17 cellular contexts compared by ENCODE assay signal in the genomic region with DNA sequence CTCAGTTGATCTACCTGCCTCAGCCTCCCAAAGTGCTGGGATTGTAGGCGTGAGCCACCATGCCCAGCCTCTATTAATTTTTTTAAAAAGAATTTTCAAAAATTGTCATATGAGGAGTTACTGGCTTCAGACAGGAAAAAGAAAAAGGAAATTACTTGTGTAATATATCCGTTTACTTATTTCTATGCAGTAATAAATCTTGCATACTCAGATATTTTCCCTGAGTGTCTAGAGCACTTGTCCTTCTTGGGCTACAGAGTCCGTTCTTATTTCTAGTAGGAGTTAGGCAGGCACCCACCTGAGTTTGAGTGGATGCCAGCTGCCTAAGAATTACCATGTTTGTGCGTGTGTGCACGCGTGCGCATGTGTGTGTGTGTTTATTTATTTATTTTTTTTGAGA.
DNase-seq lines count a peak whose midpoint lies in the region; ATAC-seq and TF ChIP-seq lines count a peak whose summit lies in the region.
"Had no signal": no experiment of that assay in that cellular context is flagged by ENCODE, and none has a peak within 500 bp of the region (broad histone marks: within the 10 kb centered on the region; RNA-seq: fewer than 3 reads in every experiment).

No MANE protein-coding gene starts in this region.

- no peaks in the 10 kb centered on the region for H3K9me2 ChIP-seq in hepatocyte (replicated peaks; ENCODE audit: insufficient read depth)

- in situ Hi-C loops in brain microvascular endothelial cell (cut with HindIII; ENCODE audit: low pct_ligation_motif_present, low sequenced_read_pairs): no loop called here

- TF ChIP-seq CTCF in CD14-positive monocyte (IDR thresholded peaks at IDR 0.05) (no peak), brain microvascular endothelial cell (IDR thresholded peaks at IDR 0.05; ENCODE audit: low read depth, low read length, missing control alignments) (no peak), hepatocyte (IDR thresholded peaks at IDR 0.05; ENCODE audit: poor library complexity) (no peak), WERI-Rb-1 (IDR thresholded peaks at IDR 0.05; ENCODE audit: low read depth, low read length) (no peak)

- intact Hi-C loops in Right ventricle myocardium superior (cut with DNase I): no loop called here
- intact Hi-C loops in right cardiac atrium (cut with DNase I): no loop called here
- intact Hi-C loops in CD14-positive monocyte (cut with micrococcal nuclease): loop anchor here in 1 of 2 donors (5.0 kb wide), 1 partner anchor 34 kb away; no protein-coding TSS in a partner anchor

- H2AFZ ChIP-seq in hepatocyte: no peak overlapping the region
- H2AFZ ChIP-seq: GM23338 had no signal

- H3K4me1 Mint-ChIP-seq in CD14-positive monocyte (peaks cover 53% of the 10 kb centered on the region), immature natural killer cell (peaks cover 8 to 13% of the 10 kb centered on the region in 2 donors)
- H3K4me1 Mint-ChIP-seq: GM23338 had no signal

- peaks cover 0 to 5% (median 0%) of the 10 kb centered on the region in 3 donors for H3K27me3 Mint-ChIP-seq in CD14-positive monocyte (ENCODE audit: low read depth in 3 of 3)
- no peaks in the 10 kb centered on the region for H3K27me3 Mint-ChIP-seq in immature natural killer cell (ENCODE audit: low read depth in 3 of 3)
- H3K27me3 Mint-ChIP-seq: B cell; CD8-positive, alpha-beta memory T cell had no signal

- no peaks in the 10 kb centered on the region for H3K27me3 ChIP-seq in right cardiac atrium (ENCODE audit: control insufficient read depth, insufficient read depth)
- no peaks in the 10 kb centered on the region for H3K27me3 ChIP-seq in brain microvascular endothelial cell (replicated peaks)
- H3K27me3 ChIP-seq in hepatocyte: no peaks in the 10 kb centered on the region
- no peaks in the 10 kb centered on the region for H3K27me3 ChIP-seq in WERI-Rb-1 (ENCODE audit: insufficient read depth, low read depth, severe bottlenecking)

- no peak overlapping the region for H3K4me2 ChIP-seq in hepatocyte
- H3K4me2 ChIP-seq: GM23338 had no signal

- H3K27ac ChIP-seq in right cardiac atrium (ENCODE audit: low read length) (no peak overlapping the region), brain microvascular endothelial cell (peak overlapping the region; percentile 89), hepatocyte (no peak overlapping the region), WERI-Rb-1 (no peak overlapping the region)

- no peaks in the 10 kb centered on the region for H4K20me1 ChIP-seq in hepatocyte (ENCODE audit: insufficient read depth, poor library complexity, severe bottlenecking)

- ATAC-seq in Right ventricle myocardium superior (ENCODE audit: poor library complexity) (peak; percentile 43), right cardiac atrium (no peak)
- ATAC-seq: GM23338 had no signal

- peaks cover 2% of the 10 kb centered on the region for H3K79me2 ChIP-seq in hepatocyte

- no peaks in the 10 kb centered on the region for H3K9me3 Mint-ChIP-seq in CD14-positive monocyte
- H3K9me3 Mint-ChIP-seq in immature natural killer cell: no peaks in the 10 kb centered on the region
- H3K9me3 Mint-ChIP-seq: CD8-positive, alpha-beta memory T cell; GM23338 had no signal

- WGBS in right cardiac atrium: 82% methylated on average over 7 of the region's 7 CpGs
- 97% methylated on average over 7 of the region's 7 CpGs for WGBS in hepatocyte (ENCODE audit: low lambda C conversion rate, missing lambda C conversion rate)

- no peak for DNase-seq in Right ventricle myocardium superior
- no peak for DNase-seq in right cardiac atrium
- no peak for DNase-seq in CD14-positive monocyte (ENCODE audit: low spot score)
- DNase-seq in brain microvascular endothelial cell: no peak
- DNase-seq in hepatocyte (ENCODE audit: low spot score): no peak
- DNase-seq in immature natural killer cell: no peak
- no peak for DNase-seq in WERI-Rb-1
- DNase-seq: 8988T; ACHN; Caco-2; CD8-positive, alpha-beta memory T cell; DND-41; GDM1; H7; IMR-90 had no signal

- no peaks in the 10 kb centered on the region for H3K4me1 ChIP-seq in right cardiac atrium (ENCODE audit: control insufficient read depth, insufficient read depth, low read length)
- peaks cover 3% of the 10 kb centered on the region for H3K4me1 ChIP-seq in hepatocyte (ENCODE audit: insufficient read depth)

- H3K4me3 ChIP-seq in right cardiac atrium (ENCODE audit: low read length) (no peak overlapping the region), brain microvascular endothelial cell (ENCODE audit: low read depth, low read length) (no peak overlapping the region), hepatocyte (no peak overlapping the region), WERI-Rb-1 (ENCODE audit: low read depth, low read length) (no peak overlapping the region)
- H3K4me3 ChIP-seq: GM23338 had no signal

- H3K36me3 Mint-ChIP-seq in CD14-positive monocyte (peaks cover 27 to 84% of the 10 kb centered on the region in 2 donors), immature natural killer cell (peaks cover 6 to 17% (median 15%) of the 10 kb centered on the region in 3 donors)

- H3K27ac Mint-ChIP-seq in CD14-positive monocyte (peak overlapping the region in 5 of 7 donors; percentile 69 to 94 (median 91)), immature natural killer cell (no peak overlapping the region)
- H3K27ac Mint-ChIP-seq: B cell; CD8-positive, alpha-beta memory T cell; GM23338 had no signal

- H3K4me3 Mint-ChIP-seq in CD14-positive monocyte (no peak overlapping the region), immature natural killer cell (no peak overlapping the region)
- H3K4me3 Mint-ChIP-seq: B cell; CD8-positive, alpha-beta memory T cell; GM23338 had no signal

- H3K36me3 ChIP-seq in brain microvascular endothelial cell (replicated peaks) (no peaks in the 10 kb centered on the region), hepatocyte (replicated peaks; ENCODE audit: insufficient read depth, low read depth) (no peaks in the 10 kb centered on the region), WERI-Rb-1 (peaks cover 12% of the 10 kb centered on the region)

- H3K9me3 ChIP-seq in right cardiac atrium (ENCODE audit: control insufficient read depth, low read length) (no peaks in the 10 kb centered on the region), hepatocyte (ENCODE audit: low read depth) (no peaks in the 10 kb centered on the region), WERI-Rb-1 (ENCODE audit: severe bottlenecking) (no peaks in the 10 kb centered on the region)
- H3K9me3 ChIP-seq: Caco-2 had no signal

Comparison
In these comparisons a context has a peak if more than half of its experiments do, and no peak if none do; other contexts are left out.
1. H3K27ac Mint-ChIP-seq: peak in CD14-positive monocyte (5 of 7); none in immature natural killer cell (0 of 6).